Comparison of ENCODE assay signal across 9 cellular contexts in the genomic region with DNA sequence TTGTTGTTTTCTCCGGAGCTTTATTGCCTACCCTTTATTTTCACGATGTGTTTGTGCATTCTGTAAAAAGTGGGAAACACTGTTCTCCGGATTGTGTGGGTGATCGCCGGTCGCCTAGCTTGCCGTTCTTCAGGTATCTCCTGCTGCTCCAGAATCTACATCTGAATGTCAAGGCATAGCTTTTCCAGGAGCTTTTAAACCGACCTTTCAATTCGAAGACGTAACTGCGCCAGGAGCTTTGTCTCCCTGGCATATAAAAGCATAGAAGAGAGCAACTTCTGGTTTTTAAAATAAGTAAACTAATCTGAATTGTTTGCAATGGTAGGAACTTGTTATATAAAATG.
DNase-seq lines count a peak whose midpoint lies in the region; ATAC-seq lines count a peak whose summit lies in the region.
"Had no signal": no experiment of that assay in that cellular context is flagged by ENCODE, and none has a peak within 500 bp of the region (broad histone marks: within the 10 kb centered on the region; RNA-seq: fewer than 3 reads in every experiment).

No MANE protein-coding gene starts in this region.

- H3K36me3 Mint-ChIP-seq in activated naive CD4-positive, alpha-beta T cell treated with anti-CD3 and anti-CD28 coated beads, Interleukin-2, amount 50 U/mL, for 72 hours = peaks cover 0 to 5% of the 10 kb centered on the region in 2 donors

- peak overlapping the region; percentile 36; the same call in 1 of the 2 replicates for H3K4me3 ChIP-seq in GM08714 (ENCODE audit: low read length)

- intact Hi-C loops in left ventricle myocardium superior (cut with micrococcal nuclease) = no loop called here
- intact Hi-C loops in sciatic nerve (cut with DNase I) = no loop called here

- H3K27ac Mint-ChIP-seq in activated naive CD4-positive, alpha-beta T cell treated with anti-CD3 and anti-CD28 coated beads, Interleukin-2, amount 50 U/mL, for 72 hours = peak overlapping the region; percentile 68 to 98

- no peak for DNase-seq in activated naive CD4-positive, alpha-beta T cell treated with anti-CD3 and anti-CD28 coated beads, Interleukin-2, amount 50 U/mL, for 72 hours (ENCODE audit: low spot score in 2 of 2)
- no peak for DNase-seq in left ventricle myocardium superior
- no peak for DNase-seq in sciatic nerve (ENCODE audit: low spot score)
- no peak for DNase-seq in stimulated activated CD4-positive, alpha-beta T cell treated with anti-CD3 and anti-CD28 coated beads, Interleukin-1b, Interleukin-23, amount 100 ng/mL, for 48 hours
- no peak for DNase-seq in NCI-H524 (lab: John Stamatoyannopoulos, UW)
- DNase-seq: NCI-H2171 had no signal

- ATAC-seq in activated naive CD4-positive, alpha-beta T cell treated with anti-CD3 and anti-CD28 coated beads, Interleukin-2, amount 50 U/mL, for 72 hours = peak in 1 of 2 donors; percentile 2
- ATAC-seq in left ventricle myocardium superior = peak; percentile 55
- ATAC-seq in sciatic nerve = peak; percentile 41
- ATAC-seq in HG03025 (IDR thresholded peaks at IDR 0.05; ENCODE audit: low FRiP score, unreplicated experiment) = no peak
- ATAC-seq in HG03378 (IDR thresholded peaks at IDR 0.05; ENCODE audit: unreplicated experiment) = no peak

- no peaks in the 10 kb centered on the region for H3K9me3 Mint-ChIP-seq in activated naive CD4-positive, alpha-beta T cell treated with anti-CD3 and anti-CD28 coated beads, Interleukin-2, amount 50 U/mL, for 72 hours

Comparison
In these comparisons a context has a peak if more than half of its experiments do, and no peak if none do; other contexts are left out.
1. ATAC-seq: peak in left ventricle myocardium superior (single experiment) and sciatic nerve (single experiment); none in HG03025 (single experiment) and HG03378 (single experiment).